In genomic region chr17:2438823-2439222, GRCh38 we compare ENCODE assay signal across 2 cellular contexts.
TF ChIP-seq lines count a peak whose summit lies in the region.

No MANE protein-coding gene starts in this region.

TF ChIP-seq in SK-N-SH treated with all-trans-retinoic acid at 6 μM for 48 hours, 23 proteins besides CTCF, POLR2A, EP300 and RAD21 (continued from another document):
- TF ChIP-seq CREB5 (CRISPR knock-in tag; IDR thresholded peaks at IDR 0.05; ENCODE audit: low read depth) (no peak), GLIS3 (CRISPR knock-in tag; IDR thresholded peaks at IDR 0.05) (no peak), TOX (CRISPR knock-in tag; IDR thresholded peaks at IDR 0.05; ENCODE audit: borderline replicate concordance) (no peak)

TF ChIP-seq in SK-N-SH, 30 proteins besides CTCF, POLR2A, EP300 and RAD21 (continued from another document):
- TF ChIP-seq ZBTB33 (IDR thresholded peaks at IDR 0.05; ENCODE audit: borderline replicate concordance, low read depth) = no peak
- TF ChIP-seq PBX3 (IDR thresholded peaks at IDR 0.05) = no peak
- TF ChIP-seq SMC3 (IDR thresholded peaks at IDR 0.05; ENCODE audit: low read depth, low read length) = no peak
- TF ChIP-seq RCOR1 (IDR thresholded peaks at IDR 0.05; ENCODE audit: low read length) = no peak
